ENCODE assay signal across 19 cellular contexts in the genomic region with DNA sequence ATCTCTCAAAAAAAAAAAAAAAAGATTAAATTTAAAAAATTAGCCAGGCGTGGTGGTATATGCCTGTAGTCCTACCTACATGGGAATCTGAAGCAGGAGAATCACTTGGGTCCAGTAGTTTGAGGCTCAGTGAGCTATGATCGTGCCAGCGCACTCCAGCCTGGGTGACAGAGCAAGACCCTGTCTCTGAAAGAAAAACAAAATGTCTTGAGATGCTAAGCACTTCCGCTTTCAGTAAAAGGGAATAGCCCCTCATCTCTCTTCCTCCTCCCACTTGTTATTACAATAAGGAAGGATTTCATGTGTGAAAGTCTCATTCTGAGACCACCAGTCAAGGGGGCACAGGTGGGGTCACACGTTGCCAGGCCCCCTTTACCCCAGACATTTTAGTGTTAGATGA.
"Had no signal": no experiment of that assay in that cellular context is flagged by ENCODE, and none has a peak within 500 bp of the region (broad histone marks: within the 10 kb centered on the region; RNA-seq: fewer than 3 reads in every experiment).

No MANE protein-coding gene starts in this region.

- ATAC-seq: activated CD4-positive, alpha-beta T cell treated with anti-CD3 and anti-CD28 coated beads for 36 hours; WTC11 had no signal

- FAIRE-seq: bronchial epithelial cell, TTC549, urothelium cell line had no signal

- H3K9me3 Mint-ChIP-seq: activated CD4-positive, alpha-beta memory T cell treated with anti-CD3 and anti-CD28 coated beads for 36 hours; endodermal cell; T-helper 2 cell treated with Interferon-gamma antibody and Interleukin-4, amounts not matched to agents 5 μg/mL and 100 μg/mL, for 36 hours; WTC11 had no signal

- H3K4me1 Mint-ChIP-seq: endodermal cell had no signal

- H3K27ac ChIP-seq: SK-N-MC had no signal

- H3K27ac Mint-ChIP-seq: activated CD4-positive, alpha-beta memory T cell treated with anti-CD3 and anti-CD28 coated beads for 36 hours; activated CD4-positive, alpha-beta T cell treated with anti-CD3 and anti-CD28 coated beads for 36 hours; endodermal cell; T-helper 2 cell treated with Interferon-gamma antibody and Interleukin-4, amounts not matched to agents 5 μg/mL and 100 μg/mL, for 36 hours; WTC11 had no signal

- H3K4me3 ChIP-seq: dorsolateral prefrontal cortex, left lung, SK-N-MC, stomach had no signal

- H3K9me3 ChIP-seq: left lung, stomach had no signal

- H3K4me3 Mint-ChIP-seq: activated CD4-positive, alpha-beta memory T cell treated with anti-CD3 and anti-CD28 coated beads for 36 hours; activated CD4-positive, alpha-beta T cell treated with anti-CD3 and anti-CD28 coated beads for 36 hours; endodermal cell; T-helper 2 cell treated with Interferon-gamma antibody and Interleukin-4, amounts not matched to agents 5 μg/mL and 100 μg/mL, for 36 hours; WTC11 had no signal

- H3K27me3 ChIP-seq: dorsolateral prefrontal cortex, left lung, stomach had no signal

- H3K36me3 Mint-ChIP-seq: activated CD4-positive, alpha-beta memory T cell treated with anti-CD3 and anti-CD28 coated beads for 36 hours had no signal

- H3K27me3 Mint-ChIP-seq: activated CD4-positive, alpha-beta memory T cell treated with anti-CD3 and anti-CD28 coated beads for 36 hours; activated CD4-positive, alpha-beta T cell treated with anti-CD3 and anti-CD28 coated beads for 36 hours; progenitor cell of endocrine pancreas had no signal

- DNase-seq: activated CD4-positive, alpha-beta memory T cell treated with anti-CD3 and anti-CD28 coated beads for 36 hours; activated CD4-positive, alpha-beta T cell treated with anti-CD3 and anti-CD28 coated beads for 36 hours; activated effector memory CD4-positive, alpha-beta T cell treated with anti-CD3 and anti-CD28 coated beads, Interleukin-2, amount 50 U/mL, for 16 hours; activated naive CD4-positive, alpha-beta T cell treated with anti-CD3 and anti-CD28 coated beads, Interleukin-2, amount 50 U/mL, for 16 hours; activated T-cell treated with anti-CD3 and anti-CD28 coated beads, Interleukin-2, amount 50 U/mL, for 48 hours; aorta; dorsolateral prefrontal cortex; left lung; mammary epithelial cell; occipital lobe had no signal
